ENCODE assay signal across 37 cellular contexts in genomic region chr10:129992356-129992755, GRCh38. TPM values are rescaled to one million over a fixed set of nuclear protein-coding genes. Genes with fewer than 3 reads are reported as not detected.
"Had no signal": no experiment of that assay in that cellular context is flagged by ENCODE, and none has a peak within 500 bp of the region (broad histone marks: within the 10 kb centered on the region; RNA-seq: fewer than 3 reads in every experiment).

No MANE protein-coding gene starts in this region.

- H3K36me3 ChIP-seq: MG63 had no signal

- DNase-seq: Karpas-422, Kasumi-1, MG63, MM.1S, MV-4-11, NCI-H1048, NCI-H1092, NCI-H1092 treated with DMSO at 0.1 percent for 48 hours, NCI-H1105, NCI-H1105 treated with DMSO at 0.1 percent for 48 hours, NCI-H1417, NCI-H1417 treated with DMSO at 0.1 percent for 48 hours, NCI-H1436, NCI-H1436 treated with DMSO at 0.1 percent for 48 hours, NCI-H146, NCI-H1694, NCI-H1694 treated with DMSO at 0.1 percent for 48 hours, NCI-H187, NCI-H187 treated with DMSO at 0.1 percent for 48 hours, NCI-H1930, NCI-H2029, NCI-H2029 treated with DMSO at 0.1 percent for 48 hours, NCI-H2081, NCI-H2081 treated with DMSO at 0.1 percent for 48 hours, NCI-H2107, NCI-H2171, NCI-H2171 treated with DMSO at 0.1 percent for 48 hours, NCI-H2227 treated with DMSO at 0.1 percent for 48 hours, NCI-H226, NCI-H345, NCI-H446, NCI-H446 treated with DMSO at 0.1 percent for 48 hours, NCI-H510A, NCI-H510A treated with DMSO at 0.1 percent for 48 hours had no signal

- H3K4me3 ChIP-seq: MG63 had no signal

- H3K27me3 ChIP-seq: MG63 had no signal

RNA-seq across cellular contexts. Expression of gene EBF3, which starts 28.3 kb away (rescaled TPM):
- total RNA-seq: M059J, MCF 10A, NCI-H460 had no signal
